Comparison of ENCODE assay signal across 33 cellular contexts in genomic region chr2:140552634-140553033, GRCh38.
DNase-seq lines count a peak whose midpoint lies in the region; ATAC-seq, FAIRE-seq and TF ChIP-seq lines count a peak whose summit lies in the region.
"Had no signal": no experiment of that assay in that cellular context is flagged by ENCODE, and none has a peak within 500 bp of the region (broad histone marks: within the 10 kb centered on the region; RNA-seq: fewer than 3 reads in every experiment).

No MANE protein-coding gene starts in this region.

- no peak for TF ChIP-seq CTCF in HepG2 (CRISPR knock-in tag; IDR thresholded peaks at IDR 0.05)
- TF ChIP-seq CTCF in right lobe of liver (IDR thresholded peaks at IDR 0.05) = no peak
- no peak for TF ChIP-seq CTCF in nephron (IDR thresholded peaks at IDR 0.05; ENCODE audit: unreplicated experiment in 3 of 3)
- TF ChIP-seq CTCF in foreskin keratinocyte (conservative IDR thresholded peaks at IDR 0.05) = no peak

- no peak overlapping the region for H3K4me2 ChIP-seq in HepG2 (ENCODE audit: low read depth, low read length)
- H3K4me2 ChIP-seq: A549; BLaER1; BLaER1 treated with 17β-estradiol and CSF1 and Interleukin-3, amounts not matched to agents 10 nM and 100 nM had no signal

- no TSS peak for BruUV-seq in HepG2 (replicated peaks; lab: Mats Ljungman, UMichigan)

- no peak for TF ChIP-seq EP300 in HepG2 (IDR thresholded peaks at IDR 0.05; ENCODE audit: low read depth in 2 of 2, low read length in 2 of 2)
- no peak for TF ChIP-seq EP300 in HepG2 (CRISPR knock-in tag; IDR thresholded peaks at IDR 0.05; ENCODE audit: borderline replicate concordance)

- H3K27me3 Mint-ChIP-seq in nephron (ENCODE audit: low read depth) = no peaks in the 10 kb centered on the region
- H3K27me3 Mint-ChIP-seq: B cell; CD4-positive, alpha-beta memory T cell; CD4-positive, alpha-beta T cell; CD4-positive, CD25-positive, alpha-beta regulatory T cell; CD8-positive, alpha-beta memory T cell had no signal

- H3K79me2 ChIP-seq in HepG2 (ENCODE audit: insufficient read depth, low read length) = no peaks in the 10 kb centered on the region

- ATAC-seq in HepG2 = no peak
- ATAC-seq in right lobe of liver = no peak
- no peak for ATAC-seq in foreskin keratinocyte
- ATAC-seq: A549; CD8-positive, alpha-beta T cell had no signal

- H3K27me3 ChIP-seq in HepG2 (ENCODE audit: control insufficient read depth in 1 of 2, insufficient read depth in 2 of 2, low read length in 2 of 2) (no peaks in the 10 kb centered on the region), right lobe of liver (no peaks in the 10 kb centered on the region), foreskin keratinocyte (no peaks in the 10 kb centered on the region)
- H3K27me3 ChIP-seq: BE2C; BLaER1; BLaER1 treated with 17β-estradiol and CSF1 and Interleukin-3, amounts not matched to agents 10 nM and 100 nM had no signal

- no peaks in the 10 kb centered on the region for H3K36me3 Mint-ChIP-seq in nephron (ENCODE audit: low read depth)
- H3K36me3 Mint-ChIP-seq: CD14-positive monocyte; CD4-positive, alpha-beta memory T cell; CD4-positive, CD25-positive, alpha-beta regulatory T cell; CD8-positive, alpha-beta memory T cell; CD8-positive, alpha-beta T cell had no signal

- in situ Hi-C loops in HepG2 (cut with HindIII; ENCODE audit: extremely low pct_ligation_motif_present, low pct_unique_long_range_greater_than_20kb) = no loop called here

- peaks cover 19% of the 10 kb centered on the region for H3K4me1 Mint-ChIP-seq in nephron
- H3K4me1 Mint-ChIP-seq: B cell; CD14-positive monocyte; CD4-positive, alpha-beta memory T cell; CD4-positive, CD25-positive, alpha-beta regulatory T cell; CD8-positive, alpha-beta memory T cell had no signal

- H3K27ac ChIP-seq in HepG2 (ENCODE audit: extremely low read length, insufficient read depth, low read length) (no peak overlapping the region), right lobe of liver (no peak overlapping the region), foreskin keratinocyte (no peak overlapping the region)
- H3K27ac ChIP-seq: 22Rv1; A549; BLaER1; BLaER1 treated with 17β-estradiol and CSF1 and Interleukin-3, amounts not matched to agents 10 nM and 100 nM; C4-2B had no signal

- H3K27ac Mint-ChIP-seq in nephron = peak overlapping the region; percentile 43 to 84 (median 63)
- H3K27ac Mint-ChIP-seq: B cell; CD14-positive monocyte; CD4-positive, alpha-beta memory T cell; CD4-positive, alpha-beta T cell; CD4-positive, CD25-positive, alpha-beta regulatory T cell; CD8-positive, alpha-beta memory T cell; CD8-positive, alpha-beta T cell had no signal

- POLR2A ChIA-PET in HepG2 (lab: Yijun Ruan, JAX) = no interaction called here

- whole genome bisulfite sequencing in HepG2 (ENCODE audit: low lambda C conversion rate) = 21% methylated on average over 3 of the region's 3 CpGs
- 89% methylated on average over 3 of the region's 3 CpGs for WGBS in right lobe of liver (ENCODE audit: insufficient coverage, low coverage, low lambda C conversion rate, missing lambda C conversion rate)

- no peak for DNase-seq in HepG2 (ENCODE audit: low spot score)
- no peak for DNase-seq in right lobe of liver
- no peak for DNase-seq in foreskin keratinocyte
- DNase-seq: 8988T; ACHN; AML-193; BE2C; C1 segment of cervical spinal cord; Caco-2; Calu3; CD4-positive, alpha-beta memory T cell; CD4-positive, alpha-beta T cell; CD4-positive, CD25-positive, alpha-beta regulatory T cell; CD8-positive, alpha-beta memory T cell; CD8-positive, alpha-beta T cell; COR-L47; DMS 273 treated with DMSO at 0.1 percent for 48 hours; DMS153; DMS53; DMS79; DMS79 treated with DMSO at 0.1 percent for 48 hours; DND-41; EL had no signal

- H3K9me3 Mint-ChIP-seq in nephron = no peaks in the 10 kb centered on the region

- no peak for FAIRE-seq in HepG2 (lab: Jason Lieb, UNC)
- FAIRE-seq: A204.1, A549, D721Med had no signal

- no peak overlapping the region for H2AFZ ChIP-seq in HepG2 (ENCODE audit: low read length)

- CTCF ChIA-PET in HepG2 (lab: Yijun Ruan, JAX; ENCODE audit: low intra/inter-chr PET ratio, low total read pairs) = no interaction called here

- H3K36me3 ChIP-seq in HepG2 (replicated peaks in 1 of 2; ENCODE audit: control insufficient read depth in 1 of 2, insufficient read depth in 2 of 2, low read length in 2 of 2) (no peaks in the 10 kb centered on the region), right lobe of liver (no peaks in the 10 kb centered on the region)
- H3K36me3 ChIP-seq: BE2C; BLaER1; BLaER1 treated with 17β-estradiol and CSF1 and Interleukin-3, amounts not matched to agents 10 nM and 100 nM had no signal

- H3K4me1 ChIP-seq in HepG2 (ENCODE audit: insufficient read depth, low read length) (no peaks in the 10 kb centered on the region), right lobe of liver (peaks cover 0 to 6% (median 0%) of the 10 kb centered on the region in 4 donors), foreskin keratinocyte (no peaks in the 10 kb centered on the region)
- H3K4me1 ChIP-seq: A549; BE2C; BLaER1; BLaER1 treated with 17β-estradiol and CSF1 and Interleukin-3, amounts not matched to agents 10 nM and 100 nM; Caco-2 had no signal

- H3K9ac ChIP-seq in HepG2 (ENCODE audit: insufficient read depth, low read depth, low read length) = no peak overlapping the region
- H3K9ac ChIP-seq: BLaER1; BLaER1 treated with 17β-estradiol and CSF1 and Interleukin-3, amounts not matched to agents 10 nM and 100 nM had no signal

- H3K9me3 ChIP-seq in HepG2 (ENCODE audit: low read length) (no peaks in the 10 kb centered on the region), right lobe of liver (no peaks in the 10 kb centered on the region)
- H3K9me3 ChIP-seq: A549; BE2C; BLaER1; BLaER1 treated with 17β-estradiol and CSF1 and Interleukin-3, amounts not matched to agents 10 nM and 100 nM; Caco-2 had no signal

- H3K4me3 Mint-ChIP-seq in nephron = no peak overlapping the region
- H3K4me3 Mint-ChIP-seq: B cell; CD14-positive monocyte; CD4-positive, alpha-beta memory T cell; CD4-positive, alpha-beta T cell; CD4-positive, CD25-positive, alpha-beta regulatory T cell; CD8-positive, alpha-beta memory T cell; CD8-positive, alpha-beta T cell had no signal

- H3K4me3 ChIP-seq in HepG2 (replicated peaks in 1 of 3; ENCODE audit: insufficient read depth in 1 of 3, low read depth in 2 of 3, low read length in 3 of 3) (no peak overlapping the region), right lobe of liver (no peak overlapping the region)
- H3K4me3 ChIP-seq: A549; BLaER1; BLaER1 treated with 17β-estradiol and CSF1 and Interleukin-3, amounts not matched to agents 10 nM and 100 nM had no signal

- no peak for TF ChIP-seq RAD21 in HepG2 (CRISPR knock-in tag; IDR thresholded peaks at IDR 0.05)

- TF ChIP-seq POLR2A in HepG2 (IDR thresholded peaks at IDR 0.05; ENCODE audit: insufficient read depth in 1 of 2, low read depth in 2 of 2, low read length in 2 of 2) (no peak), right lobe of liver (IDR thresholded peaks at IDR 0.05) (no peak)

- no peaks in the 10 kb centered on the region for H4K20me1 ChIP-seq in HepG2 (ENCODE audit: insufficient read depth, low read length)
- H4K20me1 ChIP-seq: BLaER1; BLaER1 treated with 17β-estradiol and CSF1 and Interleukin-3, amounts not matched to agents 10 nM and 100 nM had no signal

- intact Hi-C loops in HepG2 (cut with micrococcal nuclease; ENCODE audit: unreplicated experiment) = no loop called here
- intact Hi-C loops in right lobe of liver (cut with DNase I) = no loop called here

TF ChIP-seq in HepG2, 621 proteins besides CTCF, POLR2A, EP300 and RAD21 (continues in another document):
- TF ChIP-seq GZF1 (CRISPR knock-in tag; IDR thresholded peaks at IDR 0.05) (no peak), MED13 (CRISPR knock-in tag; IDR thresholded peaks at IDR 0.05) (no peak), ZBTB7A (CRISPR knock-in tag; IDR thresholded peaks at IDR 0.05) (no peak), ZBTB44 (CRISPR knock-in tag; IDR thresholded peaks at IDR 0.05) (no peak), KAT8 (CRISPR knock-in tag; IDR thresholded peaks at IDR 0.05) (no peak), ZNF362 (CRISPR knock-in tag; IDR thresholded peaks at IDR 0.05; ENCODE audit: borderline replicate concordance) (no peak), ATF7 (IDR thresholded peaks at IDR 0.05) (peak; percentile 52), ATF7 (CRISPR knock-in tag; IDR thresholded peaks at IDR 0.05) (no peak), MBNL3 (CRISPR knock-in tag; conservative IDR thresholded peaks at IDR 0.05) (no peak), ZNF841 (CRISPR knock-in tag; IDR thresholded peaks at IDR 0.05; ENCODE audit: borderline replicate concordance) (no peak), CREB1 (IDR thresholded peaks at IDR 0.05) (peak; percentile 80), CREB1 (CRISPR knock-in tag; IDR thresholded peaks at IDR 0.05) (no peak), ZNF275 (CRISPR knock-in tag; IDR thresholded peaks at IDR 0.05; ENCODE audit: borderline replicate concordance) (no peak)
